ENCODE assay signal across 15 cellular contexts in the genomic region with DNA sequence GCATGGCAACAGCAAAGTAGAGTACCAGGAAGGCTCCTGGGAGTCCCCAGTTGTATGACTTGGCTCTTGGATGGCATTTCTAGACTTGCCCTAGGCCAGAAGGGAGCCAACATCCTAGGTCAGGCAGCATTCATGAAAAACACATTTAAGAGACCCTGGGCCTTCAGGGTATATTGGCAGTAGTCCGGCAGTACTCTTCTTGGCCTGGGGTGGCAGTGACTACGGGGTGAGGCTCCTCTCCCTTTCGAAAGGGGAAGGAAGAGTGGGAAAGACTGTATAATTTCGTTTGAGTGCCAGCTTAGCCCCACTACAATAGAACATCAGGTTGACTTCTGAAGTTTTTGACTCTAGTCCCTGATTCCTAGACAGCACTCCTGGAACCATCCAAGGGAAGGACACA.
A peak's percentile ranks its signal among the peaks of the same experiment; 100 is the strongest.
DNase-seq lines count a peak whose midpoint lies in the region; ATAC-seq, FAIRE-seq and TF ChIP-seq lines count a peak whose summit lies in the region.
"Had no signal": no experiment of that assay in that cellular context is flagged by ENCODE, and none has a peak within 500 bp of the region (broad histone marks: within the 10 kb centered on the region; RNA-seq: fewer than 3 reads in every experiment).

No MANE protein-coding gene starts in this region.

- H3K4me2 ChIP-seq in GM12878 (ENCODE audit: control insufficient read depth, insufficient read depth) = no peak overlapping the region

- DNase-seq in KBM-7 (peak; percentile 7), GM12878 (ENCODE audit: low read depth, low spot score) (no peak), neural crest cell (ENCODE audit: low read depth, low spot score) (no peak), hypothalamus (lab: John Stamatoyannopoulos, UW) (no peak), pancreas (no peak)
- DNase-seq: C1 segment of cervical spinal cord; CD4-positive, alpha-beta T cell; DMS79; H7; IMR-90 had no signal

- no peak overlapping the region for H3K27ac ChIP-seq in GM12878 (ENCODE audit: control insufficient read depth, insufficient read depth)
- no peak overlapping the region for H3K27ac ChIP-seq in pancreas

- ATAC-seq in GM12878 (peak; percentile 51), HG02973 (IDR thresholded peaks at IDR 0.05; ENCODE audit: unreplicated experiment) (no peak), pancreas (no peak)

- H3K27ac Mint-ChIP-seq in neural crest cell (ENCODE audit: unreplicated experiment) = peak overlapping the region; percentile 43
- H3K27ac Mint-ChIP-seq: B cell; CD4-positive, alpha-beta T cell had no signal

- no peak overlapping the region for H3K4me3 Mint-ChIP-seq in neural crest cell
- H3K4me3 Mint-ChIP-seq: B cell; CD4-positive, alpha-beta T cell had no signal

- H3K27me3 Mint-ChIP-seq in neural crest cell (ENCODE audit: low read depth) = no peaks in the 10 kb centered on the region
- H3K27me3 Mint-ChIP-seq: B cell; CD4-positive, alpha-beta T cell had no signal

- H3K4me1 ChIP-seq in GM12878 (ENCODE audit: control insufficient read depth, insufficient read depth, low read length) = no peaks in the 10 kb centered on the region
- H3K4me1 ChIP-seq in pancreas = no peaks in the 10 kb centered on the region

- no peak for FAIRE-seq in GM12878 (lab: Jason Lieb, UNC)
- no peak for FAIRE-seq in pancreas (lab: Jason Lieb, UNC)
- FAIRE-seq: A204.1, GM19239 had no signal

- POLR2A ChIA-PET in GM12878 (lab: Charles Lee) = no interaction called here

- no peaks in the 10 kb centered on the region for H3K79me2 ChIP-seq in GM12878 (ENCODE audit: control insufficient read depth, insufficient read depth, low read length)

- SMC1A ChIA-PET in GM12878 (lab: Charles Lee; ENCODE audit: uncharacterized antibody, unreplicated experiment) = no interaction called here

- no peak for TF ChIP-seq RAD21 in GM12878 (IDR thresholded peaks at IDR 0.05; ENCODE audit: insufficient read depth, low read depth, low read length)

- in situ Hi-C loops in KBM-7 (cut with MboI; ENCODE audit: low pct_unique_long_range_greater_than_20kb, low sequenced_read_pairs) (no loop called here), GM12878 (cut with MboI) (no loop called here)

- BruUV-seq in GM12878 (replicated peaks; lab: Mats Ljungman, UMichigan) = no TSS peak

- H3K4me1 Mint-ChIP-seq in neural crest cell = no peaks in the 10 kb centered on the region
- H3K4me1 Mint-ChIP-seq: B cell had no signal

- H3K36me3 ChIP-seq in GM12878 (ENCODE audit: control insufficient read depth in 2 of 2, insufficient read depth in 2 of 2, low read length in 1 of 2) (no peaks in the 10 kb centered on the region), pancreas (no peaks in the 10 kb centered on the region)

- H3K27me3 ChIP-seq in GM12878 (replicated peaks in 1 of 2; ENCODE audit: control insufficient read depth in 2 of 2, insufficient read depth in 2 of 2, low read length in 1 of 2) = no peaks in the 10 kb centered on the region
- H3K27me3 ChIP-seq in pancreas = peaks cover 0 to 4% (median 0%) of the 10 kb centered on the region in 4 donors

- H2AFZ ChIP-seq in GM12878 (ENCODE audit: control insufficient read depth, low read depth, low read length) = no peak overlapping the region

- TF ChIP-seq CTCF in GM12873 (IDR thresholded peaks at IDR 0.05; ENCODE audit: insufficient read depth, low read depth, low read length, missing control alignments) (peak; percentile 3), GM12878 (IDR thresholded peaks at IDR 0.05 in 2 of 3, conservative IDR thresholded peaks at IDR 0.05 in 1 of 3; ENCODE audit: control insufficient read depth in 2 of 3, extremely low read depth in 1 of 3, insufficient read depth in 1 of 3, low read depth in 3 of 3, low read length in 3 of 3) (no peak), neural crest cell (conservative IDR thresholded peaks at IDR 0.05) (no peak), pancreas (IDR thresholded peaks at IDR 0.05) (no peak)

- no peak for TF ChIP-seq POLR2A in GM12878 (IDR thresholded peaks at IDR 0.05; ENCODE audit: low read depth, low read length)

- intact Hi-C loops in GM12878 (cut with micrococcal nuclease; ENCODE audit: unreplicated experiment) = no loop called here
- intact Hi-C loops in pancreas (cut with DNase I) = no loop called here

- peaks cover 9% of the 10 kb centered on the region for H3K36me3 Mint-ChIP-seq in neural crest cell (ENCODE audit: low read depth)

- H3K9me3 ChIP-seq in GM12878 (replicated peaks; ENCODE audit: control insufficient read depth, insufficient read depth, low read length) = no peaks in the 10 kb centered on the region
- no peaks in the 10 kb centered on the region for H3K9me3 ChIP-seq in pancreas

- no peaks in the 10 kb centered on the region for H4K20me1 ChIP-seq in GM12878 (ENCODE audit: control insufficient read depth, insufficient read depth)

- H3K9me3 Mint-ChIP-seq in neural crest cell = peaks cover 17% of the 10 kb centered on the region

- 8% methylated on average over 4 of the region's 4 CpGs for WGBS in GM12878 (ENCODE audit: insufficient coverage, insufficient replicate concordance, low lambda C conversion rate, missing lambda C conversion rate)
- WGBS in pancreas, 2 donors = 59 to 63% methylated on average over 4 of the region's 4 CpGs

- no peak overlapping the region for H3K4me3 ChIP-seq in GM12878
- H3K4me3 ChIP-seq in pancreas = no peak overlapping the region

- CTCF ChIA-PET in GM12878 (lab: Yijun Ruan, JAX) = no interaction called here

- H3K9ac ChIP-seq in GM12878 (ENCODE audit: control insufficient read depth, insufficient read depth, low read length) = no peak overlapping the region

- RAD21 ChIA-PET in GM12878 (lab: Charles Lee; ENCODE audit: unreplicated experiment) = no interaction called here

- no peak for TF ChIP-seq EP300 in GM12878 (IDR thresholded peaks at IDR 0.05; ENCODE audit: borderline replicate concordance in 1 of 2, control insufficient read depth in 1 of 2, low read depth in 2 of 2, low read length in 2 of 2)

TF ChIP-seq in GM12878, 131 proteins besides CTCF, POLR2A, EP300 and RAD21 (continues in another document):
- TF ChIP-seq RB1 (IDR thresholded peaks at IDR 0.05; ENCODE audit: borderline replicate concordance) (no peak), PML (IDR thresholded peaks at IDR 0.05; ENCODE audit: low read length) (no peak), ZBED1 (IDR thresholded peaks at IDR 0.05; ENCODE audit: borderline replicate concordance) (no peak), NFYA (IDR thresholded peaks at IDR 0.05; ENCODE audit: borderline replicate concordance, low read depth, low read length) (no peak), IKZF2 (IDR thresholded peaks at IDR 0.05) (no peak), FOXM1 (IDR thresholded peaks at IDR 0.05; ENCODE audit: low read depth, low read length) (no peak), EED (IDR thresholded peaks at IDR 0.05; ENCODE audit: low read depth) (no peak), NR2C2 (IDR thresholded peaks at IDR 0.05; ENCODE audit: borderline replicate concordance, control insufficient read depth, insufficient read length, low read depth) (no peak)
- TF ChIP-seq, protein P1, sequence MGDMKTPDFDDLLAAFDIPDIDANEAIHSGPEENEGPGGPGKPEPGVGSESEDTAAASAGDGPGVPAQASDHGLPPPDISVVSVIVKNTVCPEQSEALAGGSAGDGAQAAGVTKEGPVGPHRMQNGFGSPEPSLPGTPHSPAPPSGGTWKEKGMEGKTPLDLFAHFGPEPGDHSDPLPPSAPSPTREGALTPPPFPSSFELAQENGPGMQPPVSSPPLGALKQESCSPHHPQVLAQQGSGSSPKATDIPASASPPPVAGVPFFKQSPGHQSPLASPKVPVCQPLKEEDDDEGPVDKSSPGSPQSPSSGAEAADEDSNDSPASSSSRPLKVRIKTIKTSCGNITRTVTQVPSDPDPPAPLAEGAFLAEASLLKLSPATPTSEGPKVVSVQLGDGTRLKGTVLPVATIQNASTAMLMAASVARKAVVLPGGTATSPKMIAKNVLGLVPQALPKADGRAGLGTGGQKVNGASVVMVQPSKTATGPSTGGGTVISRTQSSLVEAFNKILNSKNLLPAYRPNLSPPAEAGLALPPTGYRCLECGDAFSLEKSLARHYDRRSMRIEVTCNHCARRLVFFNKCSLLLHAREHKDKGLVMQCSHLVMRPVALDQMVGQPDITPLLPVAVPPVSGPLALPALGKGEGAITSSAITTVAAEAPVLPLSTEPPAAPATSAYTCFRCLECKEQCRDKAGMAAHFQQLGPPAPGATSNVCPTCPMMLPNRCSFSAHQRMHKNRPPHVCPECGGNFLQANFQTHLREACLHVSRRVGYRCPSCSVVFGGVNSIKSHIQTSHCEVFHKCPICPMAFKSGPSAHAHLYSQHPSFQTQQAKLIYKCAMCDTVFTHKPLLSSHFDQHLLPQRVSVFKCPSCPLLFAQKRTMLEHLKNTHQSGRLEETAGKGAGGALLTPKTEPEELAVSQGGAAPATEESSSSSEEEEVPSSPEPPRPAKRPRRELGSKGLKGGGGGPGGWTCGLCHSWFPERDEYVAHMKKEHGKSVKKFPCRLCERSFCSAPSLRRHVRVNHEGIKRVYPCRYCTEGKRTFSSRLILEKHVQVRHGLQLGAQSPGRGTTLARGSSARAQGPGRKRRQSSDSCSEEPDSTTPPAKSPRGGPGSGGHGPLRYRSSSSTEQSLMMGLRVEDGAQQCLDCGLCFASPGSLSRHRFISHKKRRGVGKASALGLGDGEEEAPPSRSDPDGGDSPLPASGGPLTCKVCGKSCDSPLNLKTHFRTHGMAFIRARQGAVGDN (IDR thresholded peaks at IDR 0.05) = no peak
- TF ChIP-seq, protein P2, sequence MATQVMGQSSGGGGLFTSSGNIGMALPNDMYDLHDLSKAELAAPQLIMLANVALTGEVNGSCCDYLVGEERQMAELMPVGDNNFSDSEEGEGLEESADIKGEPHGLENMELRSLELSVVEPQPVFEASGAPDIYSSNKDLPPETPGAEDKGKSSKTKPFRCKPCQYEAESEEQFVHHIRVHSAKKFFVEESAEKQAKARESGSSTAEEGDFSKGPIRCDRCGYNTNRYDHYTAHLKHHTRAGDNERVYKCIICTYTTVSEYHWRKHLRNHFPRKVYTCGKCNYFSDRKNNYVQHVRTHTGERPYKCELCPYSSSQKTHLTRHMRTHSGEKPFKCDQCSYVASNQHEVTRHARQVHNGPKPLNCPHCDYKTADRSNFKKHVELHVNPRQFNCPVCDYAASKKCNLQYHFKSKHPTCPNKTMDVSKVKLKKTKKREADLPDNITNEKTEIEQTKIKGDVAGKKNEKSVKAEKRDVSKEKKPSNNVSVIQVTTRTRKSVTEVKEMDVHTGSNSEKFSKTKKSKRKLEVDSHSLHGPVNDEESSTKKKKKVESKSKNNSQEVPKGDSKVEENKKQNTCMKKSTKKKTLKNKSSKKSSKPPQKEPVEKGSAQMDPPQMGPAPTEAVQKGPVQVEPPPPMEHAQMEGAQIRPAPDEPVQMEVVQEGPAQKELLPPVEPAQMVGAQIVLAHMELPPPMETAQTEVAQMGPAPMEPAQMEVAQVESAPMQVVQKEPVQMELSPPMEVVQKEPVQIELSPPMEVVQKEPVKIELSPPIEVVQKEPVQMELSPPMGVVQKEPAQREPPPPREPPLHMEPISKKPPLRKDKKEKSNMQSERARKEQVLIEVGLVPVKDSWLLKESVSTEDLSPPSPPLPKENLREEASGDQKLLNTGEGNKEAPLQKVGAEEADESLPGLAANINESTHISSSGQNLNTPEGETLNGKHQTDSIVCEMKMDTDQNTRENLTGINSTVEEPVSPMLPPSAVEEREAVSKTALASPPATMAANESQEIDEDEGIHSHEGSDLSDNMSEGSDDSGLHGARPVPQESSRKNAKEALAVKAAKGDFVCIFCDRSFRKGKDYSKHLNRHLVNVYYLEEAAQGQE (IDR thresholded peaks at IDR 0.05; ENCODE audit: low read depth, low read length) = no peak
